Comparison of ENCODE assay signal across 12 cellular contexts in the genomic region with DNA sequence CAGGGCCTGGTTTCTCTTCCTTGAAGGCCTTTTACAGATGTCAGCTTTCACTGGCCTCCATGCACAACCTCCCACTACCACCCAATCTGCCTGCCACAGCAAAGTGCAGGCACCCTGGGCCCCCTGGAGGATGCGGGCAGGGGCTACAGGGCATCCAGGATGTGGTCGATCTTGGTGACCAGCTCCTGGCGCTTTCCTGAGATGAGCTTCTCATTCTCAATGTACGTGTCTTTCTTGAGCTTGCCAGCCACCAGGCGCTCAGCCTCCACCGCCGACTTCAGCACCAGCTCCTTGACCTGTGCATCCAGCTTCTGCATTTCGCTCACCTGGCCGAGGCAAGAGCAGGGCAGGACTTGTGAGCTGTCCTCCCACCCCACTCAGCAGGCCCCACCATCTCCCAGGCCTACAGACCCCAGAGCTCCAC. TPM values are rescaled to one million over a fixed set of nuclear protein-coding genes. Genes with fewer than 3 reads are reported as not detected.
DNase-seq lines count a peak whose midpoint lies in the region; ATAC-seq, FAIRE-seq and TF ChIP-seq lines count a peak whose summit lies in the region.
"Had no signal": no experiment of that assay in that cellular context is flagged by ENCODE, and none has a peak within 500 bp of the region (broad histone marks: within the 10 kb centered on the region; RNA-seq: fewer than 3 reads in every experiment).

No MANE protein-coding gene starts in this region.

- no peak for DNase-seq in activated T-cell treated with anti-CD3 and anti-CD28 coated beads, Interleukin-2, amount 50 U/mL, for 24 hours
- DNase-seq in activated T-cell treated with anti-CD3 and anti-CD28 coated beads for 4 hours (no peak), M059J (ENCODE audit: low read depth) (peak; percentile 27), K562 (ENCODE audit: extremely low read depth in 1 of 4, low spot score in 3 of 4) (no peak), kidney (no peak), HK-2 (ENCODE audit: unreplicated experiment) (no peak), left colon (no peak)
- peak in 1 of 2 donors; percentile 64 for DNase-seq in stimulated activated effector memory CD8-positive, alpha-beta T cell treated with anti-CD3 and anti-CD28 coated beads, Interleukin-12 subunit alpha, Interleukin-12 subunit beta, amount 100 ng/mL, for 72 hours (ENCODE audit: low spot score in 2 of 2)
- DNase-seq: effector memory CD8-positive, alpha-beta T cell; NCI-H510A; stimulated activated naive CD4-positive, alpha-beta T cell had no signal

- H3K27me3 Mint-ChIP-seq in activated T-cell treated with anti-CD3 and anti-CD28 coated beads, Interleukin-2, amount 50 U/mL, for 24 hours = no peaks in the 10 kb centered on the region
- H3K27me3 Mint-ChIP-seq: effector memory CD8-positive, alpha-beta T cell had no signal

- peak overlapping the region; percentile 97 for H3K27ac Mint-ChIP-seq in activated T-cell treated with anti-CD3 and anti-CD28 coated beads, Interleukin-2, amount 50 U/mL, for 24 hours
- peak overlapping the region; percentile 96 for H3K27ac Mint-ChIP-seq in stimulated activated effector memory CD8-positive, alpha-beta T cell treated with anti-CD3 and anti-CD28 coated beads, Interleukin-12 subunit alpha, Interleukin-12 subunit beta, amount 100 ng/mL, for 72 hours

- H3K4me1 ChIP-seq in K562 (replicated peaks in 1 of 2; ENCODE audit: control insufficient read depth in 2 of 2, insufficient read depth in 2 of 2, low read length in 2 of 2) (peaks cover 0 to 15% of the 10 kb centered on the region in 2 experiments; a peak in 2 of 5 replicates), kidney (ENCODE audit: control insufficient read depth in 1 of 2, insufficient read depth in 1 of 2, low read depth in 1 of 2, low read length in 2 of 2) (peaks cover 16 to 18% of the 10 kb centered on the region in 2 donors)

- WGBS in K562 (ENCODE audit: insufficient coverage, low coverage, missing lambda C conversion rate) = 92% methylated on average over 6 of the region's 9 CpGs

- H3K79me2 ChIP-seq in K562 (ENCODE audit: control insufficient read depth, insufficient read depth, low read length) = no peaks in the 10 kb centered on the region; the same call in 2 of the 3 replicates

- no peak for FAIRE-seq in K562 (lab: Jason Lieb, UNC)
- FAIRE-seq in kidney (lab: Jason Lieb, UNC) = no peak
- FAIRE-seq: GM12892 had no signal

- ATAC-seq in K562 (no peak), left colon (no peak)
- no peak for ATAC-seq in stimulated activated effector memory CD8-positive, alpha-beta T cell treated with anti-CD3 and anti-CD28 coated beads, Interleukin-12 subunit alpha, Interleukin-12 subunit beta, amount 100 ng/mL, for 72 hours
- ATAC-seq: effector memory CD8-positive, alpha-beta T cell had no signal

- no peaks in the 10 kb centered on the region for H3K27me3 ChIP-seq in K562 (ENCODE audit: control insufficient read depth in 2 of 2, insufficient read depth in 2 of 2, low read length in 2 of 2)

- intact Hi-C loops in K562 (cut with micrococcal nuclease) = no loop called here
- intact Hi-C loops in kidney (cut with DNase I) = no loop called here
- intact Hi-C loops in left colon (cut with DNase I, micrococcal nuclease) = no loop called here

- H3K9ac ChIP-seq in K562 (ENCODE audit: insufficient read depth in 1 of 2, low read depth in 2 of 2, low read length in 2 of 2) (peak overlapping the region in 1 of 2 experiments; percentile 20; a peak in 1 of 4 replicates), kidney (ENCODE audit: low read length in 2 of 2) (no peak overlapping the region)

- H3K27ac ChIP-seq in K562 (ENCODE audit: extremely low read depth, low read depth, low read length) = no peak overlapping the region
- no peak overlapping the region for H3K27ac ChIP-seq in kidney (ENCODE audit: low read depth in 2 of 2, low read length in 2 of 2)

- H3K9me1 ChIP-seq in K562 (ENCODE audit: control insufficient read depth, insufficient read depth, low read length) = no peaks in the 10 kb centered on the region

- BruUV-seq in K562 (replicated peaks; lab: Mats Ljungman, UMichigan) = no TSS peak

- H3K4me2 ChIP-seq in K562 (ENCODE audit: insufficient read depth, low read length) = no peak overlapping the region

- POLR2A ChIA-PET in K562 (lab: Yijun Ruan, JAX) = interaction anchor here (0.5 to 1.0 kb wide), 3 partner anchors 9 to 116 kb away, joined by 3 to 4 read pairs (median 3); no protein-coding TSS in a partner anchor

- peaks cover 44% of the 10 kb centered on the region for H3K4me1 Mint-ChIP-seq in activated T-cell treated with anti-CD3 and anti-CD28 coated beads, Interleukin-2, amount 50 U/mL, for 24 hours (ENCODE audit: low read depth)
- H3K4me1 Mint-ChIP-seq in stimulated activated effector memory CD8-positive, alpha-beta T cell treated with anti-CD3 and anti-CD28 coated beads, Interleukin-12 subunit alpha, Interleukin-12 subunit beta, amount 100 ng/mL, for 72 hours = peaks cover 52% of the 10 kb centered on the region

- TF ChIP-seq POLR2A in K562 (conservative IDR thresholded peaks at IDR 0.05) = no peak

- no peak overlapping the region for H2AFZ ChIP-seq in K562 (ENCODE audit: low read depth, low read length)

- peak overlapping the region; percentile 38 for H3K4me3 Mint-ChIP-seq in activated T-cell treated with anti-CD3 and anti-CD28 coated beads, Interleukin-2, amount 50 U/mL, for 24 hours
- H3K4me3 Mint-ChIP-seq in stimulated activated effector memory CD8-positive, alpha-beta T cell treated with anti-CD3 and anti-CD28 coated beads, Interleukin-12 subunit alpha, Interleukin-12 subunit beta, amount 100 ng/mL, for 72 hours = peak overlapping the region; percentile 93

- in situ Hi-C loops in K562 (cut with MboI) = no loop called here

- H4K20me1 ChIP-seq in K562 (replicated peaks; ENCODE audit: control insufficient read depth, insufficient read depth, low read length) = no peaks in the 10 kb centered on the region; the same call in 1 of the 2 replicates

- no peak overlapping the region for H3K4me3 ChIP-seq in K562
- no peak overlapping the region for H3K4me3 ChIP-seq in kidney (ENCODE audit: low read length in 2 of 2)

- TF ChIP-seq CTCF in K562 (IDR thresholded peaks at IDR 0.05 in 2 of 3, conservative IDR thresholded peaks at IDR 0.05 in 1 of 3; ENCODE audit: insufficient read depth in 2 of 3, low read depth in 1 of 3, low read length in 3 of 3) = no peak; a peak in 1 of 6 replicates
- TF ChIP-seq CTCF in kidney (IDR thresholded peaks at IDR 0.05; ENCODE audit: borderline replicate concordance, extremely low read depth, insufficient read depth) = no peak

- no peaks in the 10 kb centered on the region for H3K9me3 ChIP-seq in K562 (replicated peaks; ENCODE audit: control insufficient read depth, insufficient read depth, low read depth, low read length)
- no peaks in the 10 kb centered on the region for H3K9me3 ChIP-seq in kidney (ENCODE audit: control insufficient read depth in 1 of 2, low read length in 2 of 2)

- no peak for TF ChIP-seq RAD21 in K562 (CRISPR knock-in tag; conservative IDR thresholded peaks at IDR 0.05 in 1 of 2, IDR thresholded peaks at IDR 0.05 in 1 of 2)

- H3K9me3 Mint-ChIP-seq in activated T-cell treated with anti-CD3 and anti-CD28 coated beads, Interleukin-2, amount 50 U/mL, for 24 hours = no peaks in the 10 kb centered on the region
- no peaks in the 10 kb centered on the region for H3K9me3 Mint-ChIP-seq in stimulated activated effector memory CD8-positive, alpha-beta T cell treated with anti-CD3 and anti-CD28 coated beads, Interleukin-12 subunit alpha, Interleukin-12 subunit beta, amount 100 ng/mL, for 72 hours
- H3K9me3 Mint-ChIP-seq: effector memory CD8-positive, alpha-beta T cell had no signal

- peaks cover 88% of the 10 kb centered on the region for H3K36me3 Mint-ChIP-seq in activated T-cell treated with anti-CD3 and anti-CD28 coated beads, Interleukin-2, amount 50 U/mL, for 24 hours (ENCODE audit: low read depth)
- H3K36me3 Mint-ChIP-seq in stimulated activated effector memory CD8-positive, alpha-beta T cell treated with anti-CD3 and anti-CD28 coated beads, Interleukin-12 subunit alpha, Interleukin-12 subunit beta, amount 100 ng/mL, for 72 hours = peaks cover 97% of the 10 kb centered on the region

- TF ChIP-seq EP300 in K562 (IDR thresholded peaks at IDR 0.05; ENCODE audit: low read length) = no peak

- H3K36me3 ChIP-seq in K562 (ENCODE audit: control insufficient read depth, insufficient read depth, low read length) (peaks cover 91% of the 10 kb centered on the region; the same call in 2 of the 3 replicates), kidney (ENCODE audit: control insufficient read depth in 1 of 2, insufficient read depth in 2 of 2, low read length in 2 of 2) (peaks cover 32 to 49% of the 10 kb centered on the region in 2 donors)

- CTCF ChIA-PET in K562 (lab: Yijun Ruan, JAX; ENCODE audit: low intra/inter-chr PET ratio) = interaction anchor here (0.6 kb wide), 1 partner anchor 128 kb away, joined by 3 read pairs; no protein-coding TSS in a partner anchor

TF ChIP-seq in K562, 482 proteins besides CTCF, POLR2A, EP300 and RAD21 (continues in another document):
- TF ChIP-seq ZKSCAN8 (CRISPR knock-in tag; IDR thresholded peaks at IDR 0.05) = no peak

RNA-seq across cellular contexts. Expression of gene RPN1, which starts 30.3 kb away (rescaled TPM):
- total RNA-seq in M059J (2014; rRNA removed; shearing (Covaris generic)) = 677 and 838 TPM in 2 replicates
- total RNA-seq in K562 (2011; cell fraction: chromatin; rRNA removed; ENCODE audit: low replicate concordance) = 307 and 408 TPM in 2 replicates
- 556 and 558 TPM in 2 replicates for total RNA-seq in K562 (2011; cell fraction: nucleolus; rRNA removed)
- 513 and 556 TPM in 2 replicates for total RNA-seq in K562 (2011; cell fraction: nucleoplasm; rRNA removed)
- 178 and 259 TPM in 2 replicates for total RNA-seq in K562 (2014; rRNA removed)
- 145 and 148 TPM in 2 replicates for total RNA-seq in K562 (2014; rRNA removed; fragmentation: Illumina TruSeq; extraction: Trizol)
- total RNA-seq in K562 (2015; rRNA removed; fragmentation: Illumina TruSeq; extraction: Trizol) = 177 and 181 TPM in 2 replicates
- 145 and 157 TPM in 2 replicates for total RNA-seq in K562 (2021)
- polyA plus RNA-seq in K562 (2011; rRNA removed) = 276 and 300 TPM in 2 replicates
- polyA plus RNA-seq in K562 (2011; cell fraction: cytosol; rRNA removed) = 176 and 214 TPM in 2 replicates
- 75.2 and 102 TPM in 2 replicates for polyA plus RNA-seq in K562 (2011; cell fraction: nucleus; rRNA removed)
- polyA plus RNA-seq in K562 (2012) = 132 and 168 TPM in 2 replicates
- 149 and 168 TPM in 2 replicates for polyA plus RNA-seq in K562 (2014; fragmentation: Illumina TruSeq; extraction: Trizol)
- polyA plus RNA-seq in K562 (2014; fragmentation: Nextera tagmentation; extraction: Ambion mirVana) = 10 to 100 TPM; 39.5 to 58.4 TPM
- polyA plus RNA-seq in K562 (2014; rRNA removed) = 130 and 155 TPM in 2 replicates
- polyA minus RNA-seq in K562 (2011; rRNA and poly(A)+ RNA removed) = 336 and 376 TPM in 2 replicates
- 146 and 148 TPM in 2 replicates for polyA minus RNA-seq in K562 (2011; cell fraction: cytosol; rRNA and poly(A)+ RNA removed)
- polyA minus RNA-seq in K562 (2011; cell fraction: nucleus; rRNA and poly(A)+ RNA removed) = 41.9 and 66.5 TPM in 2 replicates
- total RNA-seq in kidney = 234 TPM
- polyA plus RNA-seq in kidney (ENCODE audit: insufficient read depth, low read depth, low replicate concordance) = 192 TPM
- total RNA-seq in left colon = 100 to 1,000 TPM; 167 to 202 TPM
